29 cellular contexts compared by ENCODE assay signal in the genomic region with DNA sequence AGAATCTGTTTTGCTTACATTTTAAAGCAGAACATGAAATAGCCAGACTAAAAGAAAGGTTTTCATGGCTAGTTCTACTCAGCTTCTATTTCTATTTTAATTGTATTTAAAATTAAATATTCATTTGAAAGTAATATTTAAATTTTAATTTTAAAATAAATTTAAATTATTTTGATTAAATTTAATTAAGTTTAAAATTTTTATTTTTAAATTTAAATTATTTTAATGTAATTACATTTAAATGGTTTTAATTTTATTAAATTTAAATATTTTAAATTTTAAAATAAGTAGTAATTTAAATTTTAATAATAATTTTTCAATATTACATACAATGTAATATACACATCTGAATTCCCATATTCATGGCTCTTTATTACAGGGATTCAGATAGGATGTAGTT. TPM values are rescaled to one million over a fixed set of nuclear protein-coding genes. Genes with fewer than 3 reads are reported as not detected.
"Had no signal": no experiment of that assay in that cellular context is flagged by ENCODE, and none has a peak within 500 bp of the region (broad histone marks: within the 10 kb centered on the region; RNA-seq: fewer than 3 reads in every experiment).

No MANE protein-coding gene starts in this region.

- H3K36me3 ChIP-seq: lower lobe of right lung, right atrium auricular region, right lobe of liver, suprapubic skin, thoracic aorta, tibial artery, upper lobe of right lung had no signal

- H3K27ac ChIP-seq: lower lobe of right lung, right atrium auricular region, right lobe of liver, suprapubic skin, thoracic aorta, tibial artery, upper lobe of right lung had no signal

- H3K9me3 ChIP-seq: lower lobe of right lung, right atrium auricular region, right lobe of liver, suprapubic skin, thoracic aorta, tibial artery, upper lobe of right lung had no signal

- H3K4me3 ChIP-seq: lower lobe of right lung, right atrium auricular region, right lobe of liver, suprapubic skin, thoracic aorta, tibial artery, upper lobe of right lung had no signal

- H3K4me1 ChIP-seq: lower lobe of right lung, right atrium auricular region, right lobe of liver, suprapubic skin, tibial artery, upper lobe of right lung had no signal

- DNase-seq: hypothalamus; immature natural killer cell; islet precursor cell; kidney glomerular epithelial cell; left cardiac atrium; left ventricle myocardium superior; lower lobe of right lung; mammary epithelial cell; mesenchymal stem cell; naive thymus-derived CD8-positive, alpha-beta T cell; nucleus accumbens; right lobe of liver; stimulated activated CD4-positive, alpha-beta T cell treated with anti-CD3 and anti-CD28 coated beads, Interleukin-12 subunit alpha, Interleukin-12 subunit beta, amount 100 ng/mL, for 4 hours; stimulated activated CD4-positive, alpha-beta T cell treated with anti-CD3 and anti-CD28 coated beads, Interleukin-15, amount 100 ng/mL, for 24 hours; stimulated activated CD4-positive, alpha-beta T cell treated with anti-CD3 and anti-CD28 coated beads, Interleukin-2, amount 100 ng/mL, for 24 hours; stimulated activated CD4-positive, alpha-beta T cell treated with anti-CD3 and anti-CD28 coated beads, Interleukin-4, amount 100 ng/mL, for 24 hours; stimulated activated naive CD4-positive, alpha-beta T cell; tibial artery; trophoblast cell; upper lobe of right lung had no signal

- FAIRE-seq: urothelium cell line had no signal

- ATAC-seq: left cardiac atrium; left lobe of liver; left ventricle myocardium superior; lower lobe of right lung; naive thymus-derived CD8-positive, alpha-beta T cell; right lobe of liver; stimulated activated effector memory CD8-positive, alpha-beta T cell treated with anti-CD3 and anti-CD28 coated beads, Interleukin-12 subunit alpha, Interleukin-12 subunit beta, amount 100 ng/mL, for 72 hours; upper lobe of right lung had no signal

- H3K27me3 ChIP-seq: right atrium auricular region, tibial artery, upper lobe of right lung had no signal

RNA-seq across cellular contexts. Expression of a gene that starts 17.3 kb away (rescaled TPM):
- total RNA-seq: left cardiac atrium; left lobe of liver; left ventricle myocardium superior; lower lobe of right lung; naive thymus-derived CD8-positive, alpha-beta T cell; osteocyte; right atrium auricular region; right lobe of liver; skeletal muscle tissue; subcutaneous adipose tissue; thoracic aorta had no signal
- polyA plus RNA-seq: immature natural killer cell; mammary epithelial cell; naive thymus-derived CD8-positive, alpha-beta T cell had no signal
